In genomic region chr5:177370488-177371119, GRCh38 we compare ENCODE assay signal across 1 cellular context.
TF ChIP-seq lines count a peak whose summit lies in the region.

No MANE protein-coding gene starts in this region.

TF ChIP-seq in HepG2, 621 proteins besides CTCF, POLR2A, EP300 and RAD21 (continued from another document and continues in another):
- TF ChIP-seq ATF5 (CRISPR knock-in tag; IDR thresholded peaks at IDR 0.05; ENCODE audit: low read depth) (no peak), ZNF234 (CRISPR knock-in tag; conservative IDR thresholded peaks at IDR 0.05) (no peak), ZGPAT (CRISPR knock-in tag; IDR thresholded peaks at IDR 0.05) (peak; percentile 35; the same call in 1 of the 2 replicates), ZNF207 (IDR thresholded peaks at IDR 0.05; ENCODE audit: borderline replicate concordance) (no peak), SCMH1 (CRISPR knock-in tag; IDR thresholded peaks at IDR 0.05; ENCODE audit: borderline replicate concordance) (no peak), ZNF136 (CRISPR knock-in tag; IDR thresholded peaks at IDR 0.05; ENCODE audit: low read depth) (no peak), ZNF251 (CRISPR knock-in tag; IDR thresholded peaks at IDR 0.05) (no peak), JARID2 (CRISPR knock-in tag; IDR thresholded peaks at IDR 0.05; ENCODE audit: insufficient replicate concordance) (no peak), ZSCAN9 (CRISPR knock-in tag; IDR thresholded peaks at IDR 0.05; ENCODE audit: borderline replicate concordance) (peak; percentile 57; the same call in 1 of the 2 replicates), AKAP8 (CRISPR knock-in tag; IDR thresholded peaks at IDR 0.05) (no peak), BATF2 (CRISPR knock-in tag; IDR thresholded peaks at IDR 0.05) (0 out of 2 replicates have a peak, but pooled peaks have one; percentile 65), TEAD3 (CRISPR knock-in tag; optimal IDR thresholded peaks at IDR 0.05; ENCODE audit: borderline replicate concordance) (peak; percentile 51), NKX3-1 (CRISPR knock-in tag; IDR thresholded peaks at IDR 0.05) (no peak), TCF7 (IDR thresholded peaks at IDR 0.05; ENCODE audit: low read depth) (no peak), YEATS4 (CRISPR knock-in tag; IDR thresholded peaks at IDR 0.05; ENCODE audit: borderline replicate concordance) (peak; percentile 74; the same call in 1 of the 2 replicates), HDAC2 (CRISPR knock-in tag; IDR thresholded peaks at IDR 0.05) (peak; percentile 59), PRDM10 (CRISPR knock-in tag; IDR thresholded peaks at IDR 0.05; ENCODE audit: low read depth) (no peak), LCORL (IDR thresholded peaks at IDR 0.05) (no peak), LCORL (CRISPR knock-in tag; IDR thresholded peaks at IDR 0.05) (peak; percentile 90), ZNF34 (CRISPR knock-in tag; IDR thresholded peaks at IDR 0.05; ENCODE audit: borderline replicate concordance) (no peak), KLF13 (CRISPR knock-in tag; IDR thresholded peaks at IDR 0.05) (no peak), KDM5A (IDR thresholded peaks at IDR 0.05; ENCODE audit: borderline replicate concordance, low read length) (no peak), TBP (CRISPR knock-in tag; IDR thresholded peaks at IDR 0.05) (no peak), MED8 (CRISPR knock-in tag; IDR thresholded peaks at IDR 0.05; ENCODE audit: insufficient replicate concordance) (no peak), FOXP1 (IDR thresholded peaks at IDR 0.05) (no peak), FOXP1 (CRISPR knock-in tag; IDR thresholded peaks at IDR 0.05) (no peak), PREB (CRISPR knock-in tag; IDR thresholded peaks at IDR 0.05) (no peak), ZNF383 (CRISPR knock-in tag; IDR thresholded peaks at IDR 0.05; ENCODE audit: borderline replicate concordance) (no peak), PHF5A (CRISPR knock-in tag; IDR thresholded peaks at IDR 0.05; ENCODE audit: low read depth, unreplicated experiment) (peak; percentile 29), SRSF1 (optimal IDR thresholded peaks at IDR 0.05; ENCODE audit: low read depth, low read length) (no peak), ZBTB42 (CRISPR knock-in tag; IDR thresholded peaks at IDR 0.05) (no peak), MEIS1 (CRISPR knock-in tag; IDR thresholded peaks at IDR 0.05; ENCODE audit: borderline replicate concordance) (no peak), NFIC (IDR thresholded peaks at IDR 0.05; ENCODE audit: low read length) (no peak), ZMYM3 (CRISPR knock-in tag; IDR thresholded peaks at IDR 0.05) (no peak), ZNF576 (CRISPR knock-in tag; IDR thresholded peaks at IDR 0.05) (no peak), SAFB2 (CRISPR knock-in tag; IDR thresholded peaks at IDR 0.05; ENCODE audit: borderline replicate concordance, low read depth) (no peak), MTA3 (CRISPR knock-in tag; IDR thresholded peaks at IDR 0.05) (no peak), ZNF660 (CRISPR knock-in tag; IDR thresholded peaks at IDR 0.05; ENCODE audit: borderline replicate concordance, low read depth) (no peak), ZNF326 (CRISPR knock-in tag; IDR thresholded peaks at IDR 0.05; ENCODE audit: borderline replicate concordance) (no peak), CBX5 (CRISPR knock-in tag; IDR thresholded peaks at IDR 0.05; ENCODE audit: borderline replicate concordance) (peak; percentile 66; the same call in 1 of the 2 replicates), KDM1A (CRISPR knock-in tag; IDR thresholded peaks at IDR 0.05) (no peak), ZNF766 (CRISPR knock-in tag; IDR thresholded peaks at IDR 0.05; ENCODE audit: borderline replicate concordance) (no peak), TARDBP (CRISPR knock-in tag; IDR thresholded peaks at IDR 0.05) (0 out of 2 replicates have a peak, but pooled peaks have one; percentile 37), SIX1 (CRISPR knock-in tag; IDR thresholded peaks at IDR 0.05; ENCODE audit: borderline replicate concordance) (no peak), PAF1 (CRISPR knock-in tag; IDR thresholded peaks at IDR 0.05) (no peak), ZNF501 (CRISPR knock-in tag; IDR thresholded peaks at IDR 0.05) (0 out of 2 replicates have a peak, but pooled peaks have one; percentile 46), ZMAT3 (CRISPR knock-in tag; conservative IDR thresholded peaks at IDR 0.05) (0 out of 2 replicates have a peak, but pooled peaks have one; percentile 48), RFX5 (IDR thresholded peaks at IDR 0.05; ENCODE audit: low read depth, low read length) (no peak), GATA4 (IDR thresholded peaks at IDR 0.05; ENCODE audit: borderline replicate concordance, low read depth) (no peak), MTF2 (CRISPR knock-in tag; IDR thresholded peaks at IDR 0.05; ENCODE audit: borderline replicate concordance) (no peak; the same call in 1 of the 2 replicates), PRDM15 (CRISPR knock-in tag; IDR thresholded peaks at IDR 0.05) (no peak), HMG20A (CRISPR knock-in tag; IDR thresholded peaks at IDR 0.05; ENCODE audit: borderline replicate concordance) (no peak), ZNF670 (CRISPR knock-in tag; IDR thresholded peaks at IDR 0.05; ENCODE audit: borderline replicate concordance) (no peak), PPARG (CRISPR knock-in tag; conservative IDR thresholded peaks at IDR 0.05) (peak; percentile 38; the same call in 1 of the 2 replicates)
- TF ChIP-seq, protein P1, sequence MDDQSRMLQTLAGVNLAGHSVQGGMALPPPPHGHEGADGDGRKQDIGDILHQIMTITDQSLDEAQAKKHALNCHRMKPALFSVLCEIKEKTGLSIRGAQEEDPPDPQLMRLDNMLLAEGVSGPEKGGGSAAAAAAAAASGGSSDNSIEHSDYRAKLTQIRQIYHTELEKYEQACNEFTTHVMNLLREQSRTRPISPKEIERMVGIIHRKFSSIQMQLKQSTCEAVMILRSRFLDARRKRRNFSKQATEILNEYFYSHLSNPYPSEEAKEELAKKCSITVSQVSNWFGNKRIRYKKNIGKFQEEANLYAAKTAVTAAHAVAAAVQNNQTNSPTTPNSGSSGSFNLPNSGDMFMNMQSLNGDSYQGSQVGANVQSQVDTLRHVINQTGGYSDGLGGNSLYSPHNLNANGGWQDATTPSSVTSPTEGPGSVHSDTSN (CRISPR knock-in tag; IDR thresholded peaks at IDR 0.05; ENCODE audit: borderline replicate concordance): no peak
- TF ChIP-seq, protein P2, sequence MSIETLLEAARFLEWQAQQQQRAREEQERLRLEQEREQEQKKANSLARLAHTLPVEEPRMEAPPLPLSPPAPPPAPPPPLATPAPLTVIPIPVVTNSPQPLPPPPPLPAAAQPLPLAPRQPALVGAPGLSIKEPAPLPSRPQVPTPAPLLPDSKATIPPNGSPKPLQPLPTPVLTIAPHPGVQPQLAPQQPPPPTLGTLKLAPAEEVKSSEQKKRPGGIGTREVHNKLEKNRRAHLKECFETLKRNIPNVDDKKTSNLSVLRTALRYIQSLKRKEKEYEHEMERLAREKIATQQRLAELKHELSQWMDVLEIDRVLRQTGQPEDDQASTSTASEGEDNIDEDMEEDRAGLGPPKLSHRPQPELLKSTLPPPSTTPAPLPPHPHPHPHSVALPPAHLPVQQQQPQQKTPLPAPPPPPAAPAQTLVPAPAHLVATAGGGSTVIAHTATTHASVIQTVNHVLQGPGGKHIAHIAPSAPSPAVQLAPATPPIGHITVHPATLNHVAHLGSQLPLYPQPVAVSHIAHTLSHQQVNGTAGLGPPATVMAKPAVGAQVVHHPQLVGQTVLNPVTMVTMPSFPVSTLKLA (IDR thresholded peaks at IDR 0.05): no peak
- TF ChIP-seq, protein P3, sequence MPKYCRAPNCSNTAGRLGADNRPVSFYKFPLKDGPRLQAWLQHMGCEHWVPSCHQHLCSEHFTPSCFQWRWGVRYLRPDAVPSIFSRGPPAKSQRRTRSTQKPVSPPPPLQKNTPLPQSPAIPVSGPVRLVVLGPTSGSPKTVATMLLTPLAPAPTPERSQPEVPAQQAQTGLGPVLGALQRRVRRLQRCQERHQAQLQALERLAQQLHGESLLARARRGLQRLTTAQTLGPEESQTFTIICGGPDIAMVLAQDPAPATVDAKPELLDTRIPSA (CRISPR knock-in tag; IDR thresholded peaks at IDR 0.05; ENCODE audit: borderline replicate concordance): 0 out of 2 replicates have a peak, but pooled peaks have one; percentile 28
- TF ChIP-seq, protein P4, sequence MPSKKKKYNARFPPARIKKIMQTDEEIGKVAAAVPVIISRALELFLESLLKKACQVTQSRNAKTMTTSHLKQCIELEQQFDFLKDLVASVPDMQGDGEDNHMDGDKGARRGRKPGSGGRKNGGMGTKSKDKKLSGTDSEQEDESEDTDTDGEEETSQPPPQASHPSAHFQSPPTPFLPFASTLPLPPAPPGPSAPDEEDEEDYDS (CRISPR knock-in tag; IDR thresholded peaks at IDR 0.05): peak; percentile 42; the same call in 1 of the 2 replicates
